In genomic region chr9:85377751-85378289, GRCh38 we compare ENCODE assay signal across 13 cellular contexts.
DNase-seq lines count a peak whose midpoint lies in the region; ATAC-seq and TF ChIP-seq lines count a peak whose summit lies in the region.
"Had no signal": no experiment of that assay in that cellular context is flagged by ENCODE, and none has a peak within 500 bp of the region (broad histone marks: within the 10 kb centered on the region; RNA-seq: fewer than 3 reads in every experiment).

No MANE protein-coding gene starts in this region.

- H3K36me3 ChIP-seq in mesodermal cell (ENCODE audit: control insufficient read depth, insufficient read depth, low read length) (no peaks in the 10 kb centered on the region), spleen (no peaks in the 10 kb centered on the region)
- H3K36me3 ChIP-seq: ascending aorta, thyroid gland had no signal

- ATAC-seq in natural killer cell = no peak
- ATAC-seq: Panc1 had no signal

- H3K27me3 Mint-ChIP-seq in activated naive CD8-positive, alpha-beta T cell treated with anti-CD3 and anti-CD28 coated beads for 36 hours = peaks cover 20% of the 10 kb centered on the region
- peaks cover 7 to 23% of the 10 kb centered on the region in 2 donors for H3K27me3 Mint-ChIP-seq in natural killer cell (ENCODE audit: low read depth in 2 of 2)

- H3K4me3 Mint-ChIP-seq in activated naive CD8-positive, alpha-beta T cell treated with anti-CD3 and anti-CD28 coated beads for 36 hours = no peak overlapping the region
- no peak overlapping the region for H3K4me3 Mint-ChIP-seq in natural killer cell

- no peak for TF ChIP-seq CTCF in NB4 (IDR thresholded peaks at IDR 0.05; ENCODE audit: low read depth, low read length)
- TF ChIP-seq CTCF in spleen (IDR thresholded peaks at IDR 0.05 in 8 of 11, conservative IDR thresholded peaks at IDR 0.05 in 3 of 11) = no peak
- no peak for TF ChIP-seq CTCF in natural killer cell (IDR thresholded peaks at IDR 0.05)

- no peaks in the 10 kb centered on the region for H3K9me3 Mint-ChIP-seq in activated naive CD8-positive, alpha-beta T cell treated with anti-CD3 and anti-CD28 coated beads for 36 hours
- no peaks in the 10 kb centered on the region for H3K9me3 Mint-ChIP-seq in natural killer cell

- H3K9me3 ChIP-seq in mesodermal cell (ENCODE audit: control insufficient read depth, low read length) (no peaks in the 10 kb centered on the region), spleen (no peaks in the 10 kb centered on the region)
- H3K9me3 ChIP-seq: ascending aorta, thyroid gland had no signal

- TF ChIP-seq POLR2A in NB4 (IDR thresholded peaks at IDR 0.05; ENCODE audit: extremely low read depth, insufficient read length) (no peak), spleen (IDR thresholded peaks at IDR 0.05) (no peak)

- no peak overlapping the region for H3K27ac Mint-ChIP-seq in activated naive CD8-positive, alpha-beta T cell treated with anti-CD3 and anti-CD28 coated beads for 36 hours
- no peak overlapping the region for H3K27ac Mint-ChIP-seq in natural killer cell

- intact Hi-C loops in spleen (cut with DNase I; ENCODE audit: low total_unique reads) (no loop called here), natural killer cell (cut with micrococcal nuclease) (no loop called here)

- H3K36me3 Mint-ChIP-seq in activated naive CD8-positive, alpha-beta T cell treated with anti-CD3 and anti-CD28 coated beads for 36 hours = no peaks in the 10 kb centered on the region
- H3K36me3 Mint-ChIP-seq in natural killer cell = no peaks in the 10 kb centered on the region

- peak; percentile 40 for DNase-seq in COLO829 (ENCODE audit: low spot score)
- DNase-seq in NB4 (ENCODE audit: low read depth) = peak; percentile 2
- DNase-seq in activated naive CD8-positive, alpha-beta T cell treated with anti-CD3 and anti-CD28 coated beads for 36 hours = peak; percentile 23
- DNase-seq in spleen = no peak
- DNase-seq in UCSD-AML1 (lab: John Stamatoyannopoulos, UW; ENCODE audit: unreplicated experiment) = no peak
- no peak for DNase-seq in natural killer cell
- no peak for DNase-seq in activated CD8-positive, alpha-beta memory T cell treated with anti-CD3 and anti-CD28 coated beads, Interleukin-2, amount 50 U/mL, for 4 hours
- DNase-seq: effector CD4-positive, alpha-beta T cell; NCI-H446; thyroid gland had no signal

- H3K4me3 ChIP-seq in NB4 (ENCODE audit: low read depth, low read length) (no peak overlapping the region), mesodermal cell (ENCODE audit: extremely low read depth, insufficient read depth, low read length, poor library complexity, severe bottlenecking) (no peak overlapping the region), spleen (no peak overlapping the region)
- H3K4me3 ChIP-seq: ascending aorta, thyroid gland had no signal

- H3K27me3 ChIP-seq in spleen (replicated peaks in 1 of 7) = no peaks in the 10 kb centered on the region
- H3K27me3 ChIP-seq: ascending aorta, thyroid gland had no signal

- 60% methylated on average over 1 of the region's 2 CpGs; no CpG with 5 or more reads in 1 of the 2 experiments for WGBS in mesodermal cell (ENCODE audit: insufficient coverage in 2 of 2), 2 experiments
- WGBS in spleen, 5 donors = 37 to 49% (median 43%) methylated on average over 2 of the region's 2 CpGs

- H3K4me1 Mint-ChIP-seq in activated naive CD8-positive, alpha-beta T cell treated with anti-CD3 and anti-CD28 coated beads for 36 hours = peaks cover 10% of the 10 kb centered on the region
- peaks cover 4 to 13% of the 10 kb centered on the region in 2 donors for H3K4me1 Mint-ChIP-seq in natural killer cell

- H3K27ac ChIP-seq in mesodermal cell (ENCODE audit: low read depth, low read length, severe bottlenecking) (peak overlapping the region; percentile 74), spleen (no peak overlapping the region)
- H3K27ac ChIP-seq: ascending aorta, thyroid gland had no signal

- H3K4me1 ChIP-seq in mesodermal cell (ENCODE audit: control insufficient read depth, insufficient read depth, low read length, poor library complexity, severe bottlenecking) (no peaks in the 10 kb centered on the region), spleen (no peaks in the 10 kb centered on the region)
- H3K4me1 ChIP-seq: ascending aorta, thyroid gland had no signal

Comparison
In these comparisons a context has a peak if more than half of its experiments do, and no peak if none do; other contexts are left out.
1. DNase-seq: peak in COLO829 (single experiment), NB4 (single experiment) and activated naive CD8-positive, alpha-beta T cell treated with anti-CD3 and anti-CD28 coated beads for 36 hours (single experiment); none in spleen (single experiment), UCSD-AML1 (single experiment), natural killer cell (single experiment) and activated CD8-positive, alpha-beta memory T cell treated with anti-CD3 and anti-CD28 coated beads, Interleukin-2, amount 50 U/mL, for 4 hours (single experiment).